Comparison of ENCODE assay signal across 1 cellular context in the genomic region with DNA sequence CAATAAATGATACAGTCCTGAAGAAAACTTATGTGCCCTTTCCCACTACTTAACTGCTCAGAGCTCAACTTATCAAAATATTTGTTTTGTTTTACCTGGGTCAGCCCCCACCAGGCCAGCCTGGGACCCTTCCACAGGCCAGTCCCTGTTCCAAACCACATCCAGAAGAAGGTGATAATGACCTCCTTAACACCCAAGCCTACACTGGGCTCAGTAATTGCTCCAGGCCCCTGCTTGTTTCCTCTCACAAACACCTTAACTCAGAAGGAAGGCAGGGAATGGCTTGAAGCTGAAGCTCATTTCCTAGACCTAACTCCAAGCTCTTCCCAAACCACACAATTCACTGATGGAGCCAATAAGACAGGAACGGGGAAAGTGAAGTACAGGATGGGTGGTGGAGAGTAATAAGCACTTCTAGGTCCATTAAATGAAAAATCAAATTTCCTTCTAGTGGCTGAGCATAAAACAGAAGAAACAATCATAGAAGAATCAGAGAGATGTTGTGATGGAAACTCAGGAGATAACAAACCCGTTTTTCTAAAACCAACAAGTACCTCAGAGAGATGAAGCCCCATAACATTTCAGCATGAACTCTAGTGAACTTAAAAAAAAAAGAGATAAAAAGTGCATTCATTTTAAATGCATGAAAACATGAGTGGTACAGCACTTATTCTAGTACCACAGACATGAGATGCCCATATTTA.
TF ChIP-seq lines count a peak whose summit lies in the region.

No MANE protein-coding gene starts in this region.

TF ChIP-seq in GM23338, 12 proteins besides CTCF, POLR2A, EP300 and RAD21:
- TF ChIP-seq, protein P1, sequence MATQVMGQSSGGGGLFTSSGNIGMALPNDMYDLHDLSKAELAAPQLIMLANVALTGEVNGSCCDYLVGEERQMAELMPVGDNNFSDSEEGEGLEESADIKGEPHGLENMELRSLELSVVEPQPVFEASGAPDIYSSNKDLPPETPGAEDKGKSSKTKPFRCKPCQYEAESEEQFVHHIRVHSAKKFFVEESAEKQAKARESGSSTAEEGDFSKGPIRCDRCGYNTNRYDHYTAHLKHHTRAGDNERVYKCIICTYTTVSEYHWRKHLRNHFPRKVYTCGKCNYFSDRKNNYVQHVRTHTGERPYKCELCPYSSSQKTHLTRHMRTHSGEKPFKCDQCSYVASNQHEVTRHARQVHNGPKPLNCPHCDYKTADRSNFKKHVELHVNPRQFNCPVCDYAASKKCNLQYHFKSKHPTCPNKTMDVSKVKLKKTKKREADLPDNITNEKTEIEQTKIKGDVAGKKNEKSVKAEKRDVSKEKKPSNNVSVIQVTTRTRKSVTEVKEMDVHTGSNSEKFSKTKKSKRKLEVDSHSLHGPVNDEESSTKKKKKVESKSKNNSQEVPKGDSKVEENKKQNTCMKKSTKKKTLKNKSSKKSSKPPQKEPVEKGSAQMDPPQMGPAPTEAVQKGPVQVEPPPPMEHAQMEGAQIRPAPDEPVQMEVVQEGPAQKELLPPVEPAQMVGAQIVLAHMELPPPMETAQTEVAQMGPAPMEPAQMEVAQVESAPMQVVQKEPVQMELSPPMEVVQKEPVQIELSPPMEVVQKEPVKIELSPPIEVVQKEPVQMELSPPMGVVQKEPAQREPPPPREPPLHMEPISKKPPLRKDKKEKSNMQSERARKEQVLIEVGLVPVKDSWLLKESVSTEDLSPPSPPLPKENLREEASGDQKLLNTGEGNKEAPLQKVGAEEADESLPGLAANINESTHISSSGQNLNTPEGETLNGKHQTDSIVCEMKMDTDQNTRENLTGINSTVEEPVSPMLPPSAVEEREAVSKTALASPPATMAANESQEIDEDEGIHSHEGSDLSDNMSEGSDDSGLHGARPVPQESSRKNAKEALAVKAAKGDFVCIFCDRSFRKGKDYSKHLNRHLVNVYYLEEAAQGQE (IDR thresholded peaks at IDR 0.05; ENCODE audit: unreplicated experiment), result no peak
- TF ChIP-seq STAT1 (IDR thresholded peaks at IDR 0.05; ENCODE audit: unreplicated experiment), result no peak
- TF ChIP-seq CREB1 (CRISPR knock-in tag; IDR thresholded peaks at IDR 0.05; ENCODE audit: low read depth), result no peak
- TF ChIP-seq, protein P2, sequence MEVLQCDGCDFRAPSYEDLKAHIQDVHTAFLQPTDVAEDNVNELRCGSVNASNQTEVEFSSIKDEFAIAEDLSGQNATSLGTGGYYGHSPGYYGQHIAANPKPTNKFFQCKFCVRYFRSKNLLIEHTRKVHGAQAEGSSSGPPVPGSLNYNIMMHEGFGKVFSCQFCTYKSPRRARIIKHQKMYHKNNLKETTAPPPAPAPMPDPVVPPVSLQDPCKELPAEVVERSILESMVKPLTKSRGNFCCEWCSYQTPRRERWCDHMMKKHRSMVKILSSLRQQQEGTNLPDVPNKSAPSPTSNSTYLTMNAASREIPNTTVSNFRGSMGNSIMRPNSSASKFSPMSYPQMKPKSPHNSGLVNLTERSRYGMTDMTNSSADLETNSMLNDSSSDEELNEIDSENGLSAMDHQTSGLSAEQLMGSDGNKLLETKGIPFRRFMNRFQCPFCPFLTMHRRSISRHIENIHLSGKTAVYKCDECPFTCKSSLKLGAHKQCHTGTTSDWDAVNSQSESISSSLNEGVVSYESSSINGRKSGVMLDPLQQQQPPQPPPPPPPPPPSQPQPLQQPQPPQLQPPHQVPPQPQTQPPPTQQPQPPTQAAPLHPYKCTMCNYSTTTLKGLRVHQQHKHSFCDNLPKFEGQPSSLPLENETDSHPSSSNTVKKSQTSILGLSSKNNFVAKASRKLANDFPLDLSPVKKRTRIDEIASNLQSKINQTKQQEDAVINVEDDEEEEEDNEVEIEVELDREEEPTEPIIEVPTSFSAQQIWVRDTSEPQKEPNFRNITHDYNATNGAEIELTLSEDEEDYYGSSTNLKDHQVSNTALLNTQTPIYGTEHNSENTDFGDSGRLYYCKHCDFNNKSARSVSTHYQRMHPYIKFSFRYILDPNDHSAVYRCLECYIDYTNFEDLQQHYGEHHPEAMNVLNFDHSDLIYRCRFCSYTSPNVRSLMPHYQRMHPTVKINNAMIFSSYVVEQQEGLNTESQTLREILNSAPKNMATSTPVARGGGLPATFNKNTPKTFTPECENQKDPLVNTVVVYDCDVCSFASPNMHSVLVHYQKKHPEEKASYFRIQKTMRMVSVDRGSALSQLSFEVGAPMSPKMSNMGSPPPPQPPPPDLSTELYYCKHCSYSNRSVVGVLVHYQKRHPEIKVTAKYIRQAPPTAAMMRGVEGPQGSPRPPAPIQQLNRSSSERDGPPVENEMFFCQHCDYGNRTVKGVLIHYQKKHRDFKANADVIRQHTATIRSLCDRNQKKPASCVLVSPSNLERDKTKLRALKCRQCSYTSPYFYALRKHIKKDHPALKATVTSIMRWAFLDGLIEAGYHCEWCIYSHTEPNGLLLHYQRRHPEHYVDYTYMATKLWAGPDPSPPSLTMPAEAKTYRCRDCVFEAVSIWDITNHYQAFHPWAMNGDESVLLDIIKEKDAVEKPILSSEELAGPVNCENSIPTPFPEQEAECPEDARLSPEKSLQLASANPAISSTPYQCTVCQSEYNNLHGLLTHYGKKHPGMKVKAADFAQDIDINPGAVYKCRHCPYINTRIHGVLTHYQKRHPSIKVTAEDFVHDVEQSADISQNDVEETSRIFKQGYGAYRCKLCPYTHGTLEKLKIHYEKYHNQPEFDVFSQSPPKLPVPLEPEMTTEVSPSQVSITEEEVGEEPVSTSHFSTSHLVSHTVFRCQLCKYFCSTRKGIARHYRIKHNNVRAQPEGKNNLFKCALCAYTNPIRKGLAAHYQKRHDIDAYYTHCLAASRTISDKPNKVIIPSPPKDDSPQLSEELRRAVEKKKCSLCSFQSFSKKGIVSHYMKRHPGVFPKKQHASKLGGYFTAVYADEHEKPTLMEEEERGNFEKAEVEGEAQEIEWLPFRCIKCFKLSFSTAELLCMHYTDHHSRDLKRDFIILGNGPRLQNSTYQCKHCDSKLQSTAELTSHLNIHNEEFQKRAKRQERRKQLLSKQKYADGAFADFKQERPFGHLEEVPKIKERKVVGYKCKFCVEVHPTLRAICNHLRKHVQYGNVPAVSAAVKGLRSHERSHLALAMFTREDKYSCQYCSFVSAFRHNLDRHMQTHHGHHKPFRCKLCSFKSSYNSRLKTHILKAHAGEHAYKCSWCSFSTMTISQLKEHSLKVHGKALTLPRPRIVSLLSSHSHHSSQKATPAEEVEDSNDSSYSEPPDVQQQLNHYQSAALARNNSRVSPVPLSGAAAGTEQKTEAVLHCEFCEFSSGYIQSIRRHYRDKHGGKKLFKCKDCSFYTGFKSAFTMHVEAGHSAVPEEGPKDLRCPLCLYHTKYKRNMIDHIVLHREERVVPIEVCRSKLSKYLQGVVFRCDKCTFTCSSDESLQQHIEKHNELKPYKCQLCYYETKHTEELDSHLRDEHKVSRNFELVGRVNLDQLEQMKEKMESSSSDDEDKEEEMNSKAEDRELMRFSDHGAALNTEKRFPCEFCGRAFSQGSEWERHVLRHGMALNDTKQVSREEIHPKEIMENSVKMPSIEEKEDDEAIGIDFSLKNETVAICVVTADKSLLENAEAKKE (CRISPR knock-in tag; IDR thresholded peaks at IDR 0.05), result no peak
- TF ChIP-seq JUNB (IDR thresholded peaks at IDR 0.05; ENCODE audit: unreplicated experiment), result no peak
- no peak for TF ChIP-seq NANOG (IDR thresholded peaks at IDR 0.05; ENCODE audit: borderline replicate concordance)
- TF ChIP-seq, protein P3, sequence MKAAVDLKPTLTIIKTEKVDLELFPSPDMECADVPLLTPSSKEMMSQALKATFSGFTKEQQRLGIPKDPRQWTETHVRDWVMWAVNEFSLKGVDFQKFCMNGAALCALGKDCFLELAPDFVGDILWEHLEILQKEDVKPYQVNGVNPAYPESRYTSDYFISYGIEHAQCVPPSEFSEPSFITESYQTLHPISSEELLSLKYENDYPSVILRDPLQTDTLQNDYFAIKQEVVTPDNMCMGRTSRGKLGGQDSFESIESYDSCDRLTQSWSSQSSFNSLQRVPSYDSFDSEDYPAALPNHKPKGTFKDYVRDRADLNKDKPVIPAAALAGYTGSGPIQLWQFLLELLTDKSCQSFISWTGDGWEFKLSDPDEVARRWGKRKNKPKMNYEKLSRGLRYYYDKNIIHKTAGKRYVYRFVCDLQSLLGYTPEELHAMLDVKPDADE (IDR thresholded peaks at IDR 0.05), result no peak
- TF ChIP-seq ZNF114 (CRISPR knock-in tag; IDR thresholded peaks at IDR 0.05), result no peak
- no peak for TF ChIP-seq ZNF331 (CRISPR knock-in tag; IDR thresholded peaks at IDR 0.05; ENCODE audit: low read depth)
- no peak for TF ChIP-seq EZH2 (IDR thresholded peaks at IDR 0.05; ENCODE audit: low read depth, unreplicated experiment)
- TF ChIP-seq POLR2AphosphoS5 (IDR thresholded peaks at IDR 0.05; ENCODE audit: low read depth), result no peak
- no peak for TF ChIP-seq EZH2phosphoT487 (IDR thresholded peaks at IDR 0.05; ENCODE audit: unreplicated experiment)
TF ChIP-seq in GM23338: peak in this region for 0.
